16 cellular contexts compared by ENCODE assay signal in the genomic region with DNA sequence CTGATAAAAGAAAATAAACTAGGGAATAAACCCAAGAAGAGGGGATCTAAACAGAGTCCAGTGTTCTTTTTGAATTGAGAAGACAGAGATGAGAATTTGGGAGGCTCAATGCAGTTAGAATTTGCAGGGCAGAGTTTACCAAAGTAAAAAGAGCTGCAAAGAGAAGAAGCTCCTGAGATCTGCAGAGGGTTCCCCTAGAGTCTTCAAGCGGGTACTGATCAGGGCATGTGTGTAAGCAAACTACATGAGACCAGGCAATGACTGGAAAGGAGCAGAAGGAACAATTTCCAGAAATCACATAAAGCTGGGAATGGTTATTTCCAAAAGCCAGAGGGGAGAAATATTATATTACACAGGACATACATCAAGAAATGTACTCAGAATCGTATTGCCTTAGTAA. TPM values are rescaled to one million over a fixed set of nuclear protein-coding genes. Genes with fewer than 3 reads are reported as not detected.
A peak's percentile ranks its signal among the peaks of the same experiment; 100 is the strongest.
DNase-seq lines count a peak whose midpoint lies in the region; ATAC-seq and TF ChIP-seq lines count a peak whose summit lies in the region.
"Had no signal": no experiment of that assay in that cellular context is flagged by ENCODE, and none has a peak within 500 bp of the region (broad histone marks: within the 10 kb centered on the region; RNA-seq: fewer than 3 reads in every experiment).

No MANE protein-coding gene starts in this region.

- H3K27me3 Mint-ChIP-seq in IgD-negative memory B cell: no peaks in the 10 kb centered on the region
- no peaks in the 10 kb centered on the region for H3K27me3 Mint-ChIP-seq in memory B cell

- TF ChIP-seq CTCF in C4-2B (conservative IDR thresholded peaks at IDR 0.05): no peak; the same call in 1 of the 2 replicates

- H3K9me3 Mint-ChIP-seq in IgD-negative memory B cell (no peaks in the 10 kb centered on the region), memory B cell (peaks cover 5% of the 10 kb centered on the region)
- H3K9me3 Mint-ChIP-seq: CD8-positive, alpha-beta T cell; T-helper 1 cell treated with Interleukin-12 subunit alpha and Interleukin-12 subunit beta and Interleukin-4 antibody, amounts not matched to agents 30 μg/mL and 1 μg/mL, for 36 hours had no signal

- DNase-seq in SK-MEL-5 (ENCODE audit: low read depth, low spot score) (peak; percentile 35), memory B cell (ENCODE audit: low spot score in 2 of 2) (no peak), NCI-H1092 treated with DMSO at 0.1 percent for 48 hours (lab: John Stamatoyannopoulos, UW) (no peak), superior temporal gyrus (ENCODE audit: extremely low spot score) (no peak)
- DNase-seq: CD8-positive, alpha-beta T cell; HCEC 1CT; KBM-7; NCI-H1105 treated with DMSO at 0.1 percent for 48 hours; NCI-H187 treated with DMSO at 0.1 percent for 48 hours; NCI-H69; NK-92 treated with Interleukin-12 subunit alpha and Interleukin-12 subunit beta, amount 100 ng/mL, for 24 hours; Right ventricle myocardium superior had no signal

- peak overlapping the region in 1 of 3 donors; percentile 46 for H3K27ac Mint-ChIP-seq in IgD-negative memory B cell
- peak overlapping the region; percentile 75 for H3K27ac Mint-ChIP-seq in memory B cell
- H3K27ac Mint-ChIP-seq: CD8-positive, alpha-beta T cell; T-helper 1 cell treated with Interleukin-12 subunit alpha and Interleukin-12 subunit beta and Interleukin-4 antibody, amounts not matched to agents 30 μg/mL and 1 μg/mL, for 36 hours had no signal

- peaks cover 4% of the 10 kb centered on the region for H3K36me3 Mint-ChIP-seq in IgD-negative memory B cell
- peaks cover 11% of the 10 kb centered on the region for H3K36me3 Mint-ChIP-seq in memory B cell
- H3K36me3 Mint-ChIP-seq: CD8-positive, alpha-beta T cell had no signal

- peak overlapping the region; percentile 21; the same call in 1 of the 2 replicates for H3K27ac ChIP-seq in C4-2B

- H3K4me3 Mint-ChIP-seq in IgD-negative memory B cell (peak overlapping the region; percentile 28 to 87 (median 71)), memory B cell (peak overlapping the region; percentile 60)
- H3K4me3 Mint-ChIP-seq: CD8-positive, alpha-beta T cell; T-helper 1 cell treated with Interleukin-12 subunit alpha and Interleukin-12 subunit beta and Interleukin-4 antibody, amounts not matched to agents 30 μg/mL and 1 μg/mL, for 36 hours had no signal

- in situ Hi-C loops in SK-MEL-5 (cut with HindIII; ENCODE audit: low pct_unique_long_range_greater_than_20kb, low sequenced_read_pairs): no loop called here

- H3K4me1 Mint-ChIP-seq in IgD-negative memory B cell: peaks cover 26 to 41% (median 33%) of the 10 kb centered on the region in 3 donors
- peaks cover 45% of the 10 kb centered on the region for H3K4me1 Mint-ChIP-seq in memory B cell

- ATAC-seq in memory B cell (ENCODE audit: low read depth) (peak; percentile 48), HG03039 (IDR thresholded peaks at IDR 0.05; ENCODE audit: unreplicated experiment) (no peak)
- ATAC-seq: CD8-positive, alpha-beta T cell had no signal

RNA-seq across cellular contexts. Expression of gene TES, which starts 58.1 kb away (rescaled TPM):
- 150 TPM for polyA plus RNA-seq in IgD-negative memory B cell
- total RNA-seq in SK-MEL-5 (2014; rRNA removed; shearing (Covaris generic)): 37.6 and 40.5 TPM in 2 replicates
- polyA plus RNA-seq in SK-MEL-5 (2015; cell fraction: cytosol; rRNA removed): 31.3 and 36.6 TPM in 2 replicates
- polyA plus RNA-seq in SK-MEL-5 (2015; cell fraction: nucleus; rRNA removed): 17.7 and 19.4 TPM in 2 replicates
